In the genomic region with DNA sequence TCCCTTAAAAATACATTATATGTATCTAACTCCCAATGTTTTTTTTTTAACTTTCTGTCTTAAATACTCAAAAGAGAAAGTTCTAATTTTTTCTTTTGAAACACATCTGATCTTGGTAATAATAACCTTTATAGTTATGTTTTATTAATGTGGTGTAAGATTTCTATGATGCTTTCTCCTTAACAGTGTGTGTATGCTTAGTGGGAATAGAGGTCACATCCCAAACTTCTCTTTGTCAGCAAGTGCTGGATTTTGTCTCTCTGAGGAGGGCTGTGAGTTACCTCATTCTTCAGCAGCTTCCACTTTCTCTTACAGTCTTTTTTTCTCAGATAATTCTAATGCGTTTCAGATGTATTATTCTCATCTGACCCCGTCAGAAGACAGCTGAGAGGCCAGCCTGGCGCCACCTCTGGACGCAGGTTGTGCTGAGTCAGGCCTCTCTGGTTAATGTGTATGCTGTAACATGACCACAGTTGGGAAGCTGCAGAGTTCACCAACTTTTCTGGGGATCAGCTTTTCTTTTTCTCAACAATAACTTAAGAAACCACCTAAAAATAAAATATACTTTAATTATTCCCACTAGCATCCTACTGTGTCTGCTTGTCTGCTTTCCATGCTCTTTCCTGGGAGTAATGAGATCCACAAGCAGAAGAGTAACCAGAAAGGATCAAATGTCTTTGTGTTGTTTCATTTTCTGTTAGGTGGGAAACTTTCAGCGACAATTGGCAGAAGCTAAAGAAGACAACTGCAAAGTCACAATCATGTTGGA, we compare ENCODE assay signal across 8 cellular contexts.
DNase-seq lines count a peak whose midpoint lies in the region; ATAC-seq, FAIRE-seq and TF ChIP-seq lines count a peak whose summit lies in the region.

No MANE protein-coding gene starts in this region.

- ATAC-seq in GM18861 (IDR thresholded peaks at IDR 0.05; ENCODE audit: unreplicated experiment) (peak; percentile 84), GM18517 (IDR thresholded peaks at IDR 0.05; ENCODE audit: unreplicated experiment) (no peak)

- TF ChIP-seq EP300 in H1 (IDR thresholded peaks at IDR 0.05; ENCODE audit: borderline replicate concordance in 1 of 2, low read depth in 2 of 2, low read length in 2 of 2): no peak

- H3K4me3 Mint-ChIP-seq in progenitor cell of endocrine pancreas (ENCODE audit: low read depth): peak overlapping the region; percentile 41

- TF ChIP-seq POLR2A in H1 (IDR thresholded peaks at IDR 0.05; ENCODE audit: control extremely low read depth in 1 of 2, low read depth in 2 of 2, low read length in 2 of 2): no peak

- no peak overlapping the region for H3K18ac ChIP-seq in H1 (ENCODE audit: extremely low read depth, low read length)

- H3K79me1 ChIP-seq in H1 (ENCODE audit: low read depth, low read length): no peaks in the 10 kb centered on the region

- no peak overlapping the region for H4K8ac ChIP-seq in H1 (ENCODE audit: extremely low read depth, insufficient read depth, low read length)

- 70% methylated on average over 5 of the region's 5 CpGs; no CpG with 5 or more reads in 1 of the 2 experiments for WGBS in H1 (ENCODE audit: extremely low coverage in 1 of 2, insufficient coverage in 1 of 2, insufficient read length in 1 of 2, insufficient replicate concordance in 2 of 2, low coverage in 1 of 2, low lambda C conversion rate in 2 of 2, missing lambda C conversion rate in 1 of 2), 2 experiments

- no peaks in the 10 kb centered on the region for H3K27me3 Mint-ChIP-seq in progenitor cell of endocrine pancreas

- H2BK12ac ChIP-seq in H1 (ENCODE audit: low read depth, low read length): no peak overlapping the region

- FAIRE-seq in HTR-8/SVneo (lab: Jason Lieb, UNC) (no peak), H1 (lab: Jason Lieb, UNC) (peak; percentile 60)

- no peak overlapping the region for H3K4me3 ChIP-seq in H1 (ENCODE audit: extremely low read depth in 1 of 4, insufficient read depth in 2 of 4, low read depth in 3 of 4, low read length in 4 of 4)

- peak; percentile 21 to 37; a peak in 3 of 4 replicates for TF ChIP-seq RAD21 in H1 (IDR thresholded peaks at IDR 0.05 in 1 of 2, conservative IDR thresholded peaks at IDR 0.05 in 1 of 2; ENCODE audit: low read depth in 2 of 2, low read length in 2 of 2)

- H3K9me3 Mint-ChIP-seq in progenitor cell of endocrine pancreas (ENCODE audit: low read depth): no peaks in the 10 kb centered on the region

- no peak overlapping the region for H3K14ac ChIP-seq in H1 (ENCODE audit: insufficient read length)

- no peak overlapping the region for H3K4ac ChIP-seq in H1 (replicated peaks; ENCODE audit: insufficient read length, low read depth, low read length)

- peaks cover 21% of the 10 kb centered on the region for H3K4me1 Mint-ChIP-seq in progenitor cell of endocrine pancreas (ENCODE audit: low read depth)

- H4K91ac ChIP-seq in H1 (replicated peaks; ENCODE audit: insufficient read length, low read length): no peak overlapping the region

- H3K4me2 ChIP-seq in H1 (ENCODE audit: insufficient read depth in 1 of 2, low read depth in 2 of 2, low read length in 2 of 2): no peak overlapping the region

- no peaks in the 10 kb centered on the region for H3K4me1 ChIP-seq in H1 (replicated peaks in 1 of 4; ENCODE audit: control insufficient read depth in 3 of 4, insufficient read depth in 4 of 4, low read length in 3 of 4)

- no peak overlapping the region for H2AFZ ChIP-seq in H1 (ENCODE audit: low read length)

- no peak overlapping the region for H2BK5ac ChIP-seq in H1 (ENCODE audit: low read depth, low read length)

- H3K27ac Mint-ChIP-seq in progenitor cell of endocrine pancreas: peak overlapping the region; percentile 96

- no peaks in the 10 kb centered on the region for H3K79me2 ChIP-seq in H1 (ENCODE audit: control insufficient read depth in 1 of 2, insufficient read depth in 2 of 2, low read length in 2 of 2)

- peak; percentile 8 for DNase-seq in HTR-8/SVneo (ENCODE audit: insufficient read length, low spot score)
- DNase-seq in H1 (ENCODE audit: low read depth in 1 of 2, low spot score in 2 of 2): peak in 1 of 2 experiments; percentile 45
- DNase-seq in progenitor cell of endocrine pancreas (ENCODE audit: low spot score, unreplicated experiment): peak; percentile 13
- no peak for DNase-seq in NCI-H1092 treated with DMSO at 0.1 percent for 48 hours (lab: John Stamatoyannopoulos, UW)
- DNase-seq in globus pallidus (ENCODE audit: low spot score): no peak
- no peak for DNase-seq in NCI-H1417 (lab: John Stamatoyannopoulos, UW)

- H3K27ac ChIP-seq in H1 (ENCODE audit: low read depth, low read length): no peak overlapping the region

- peak; percentile 23 to 51 (median 35); a peak in 3 of 4 replicates for TF ChIP-seq CTCF in H1 (IDR thresholded peaks at IDR 0.05; ENCODE audit: control extremely low read depth in 1 of 3, insufficient read depth in 1 of 3, low read depth in 1 of 3, low read length in 3 of 3)
- TF ChIP-seq CTCF in progenitor cell of endocrine pancreas (IDR thresholded peaks at IDR 0.05; ENCODE audit: unreplicated experiment): peak; percentile 43

- no peaks in the 10 kb centered on the region for H3K27me3 ChIP-seq in H1 (replicated peaks in 1 of 4; ENCODE audit: control insufficient read depth in 3 of 4, extremely low read depth in 1 of 4, insufficient read depth in 3 of 4, low read length in 3 of 4)

- H2BK120ac ChIP-seq in H1 (replicated peaks; ENCODE audit: low read depth, low read length): no peak overlapping the region

- no peak overlapping the region for H3K56ac ChIP-seq in H1 (replicated peaks; ENCODE audit: insufficient read length, low read depth, low read length)

- no peak overlapping the region for H4K5ac ChIP-seq in H1 (ENCODE audit: insufficient read length, low read depth, low read length)

- no peak overlapping the region for H2AK5ac ChIP-seq in H1 (ENCODE audit: low read depth, low read length)

- H3K9me3 ChIP-seq in H1 (ENCODE audit: insufficient read depth in 2 of 2, low read depth in 1 of 2, low read length in 1 of 2): no peaks in the 10 kb centered on the region

- H3K9ac ChIP-seq in H1 (replicated peaks in 1 of 4; ENCODE audit: extremely low read depth in 1 of 4, low read depth in 3 of 4, low read length in 3 of 4): peak overlapping the region in 1 of 4 experiments; percentile 44; a peak in 1 of 7 replicates

- POLR2A ChIA-PET in H1 (lab: Charles Lee; ENCODE audit: partially characterized antibody): interaction anchor here (0.6 kb wide), 1 partner anchor 51 kb away, joined by 3 read pairs; no protein-coding TSS in a partner anchor

- no peak overlapping the region for H2BK20ac ChIP-seq in H1 (ENCODE audit: low read length)

- peaks cover 5 to 38% (median 24%) of the 10 kb centered on the region in 4 experiments for H3K36me3 ChIP-seq in H1 (ENCODE audit: control insufficient read depth in 2 of 4, insufficient read depth in 4 of 4, low read length in 3 of 4)

- H2BK15ac ChIP-seq in H1 (ENCODE audit: low read length): no peak overlapping the region

- H3K23ac ChIP-seq in H1 (ENCODE audit: insufficient read length): no peak overlapping the region

- peaks cover 9% of the 10 kb centered on the region for H3K36me3 Mint-ChIP-seq in progenitor cell of endocrine pancreas (ENCODE audit: insufficient read depth)

- no peaks in the 10 kb centered on the region for H3K23me2 ChIP-seq in H1 (ENCODE audit: low read depth, low read length)

- CTCF ChIA-PET in H1 (lab: Charles Lee; ENCODE audit: partially characterized antibody): interaction anchor here (0.6 to 2.9 kb wide), 7 partner anchors 8 to 777 kb away, joined by 3 to 12 read pairs (median 4); no protein-coding TSS in a partner anchor

- H4K20me1 ChIP-seq in H1 (replicated peaks in 1 of 2; ENCODE audit: control insufficient read depth in 1 of 2, insufficient read depth in 2 of 2, low read length in 2 of 2): no peaks in the 10 kb centered on the region

TF ChIP-seq in H1, 55 proteins besides CTCF, POLR2A, EP300 and RAD21:
- TF ChIP-seq CREB1 (IDR thresholded peaks at IDR 0.05): no peak
- no peak for TF ChIP-seq SP2 (IDR thresholded peaks at IDR 0.05; ENCODE audit: low read length)
- TF ChIP-seq MAFK (IDR thresholded peaks at IDR 0.05; ENCODE audit: low read depth, low read length): peak; percentile 93
- TF ChIP-seq BACH1 (IDR thresholded peaks at IDR 0.05; ENCODE audit: low read length): peak; percentile 94
TF ChIP-seq in H1: peak in this region for 2.

Comparison
In these comparisons a context has a peak if more than half of its experiments do, and no peak if none do; other contexts are left out.
1. DNase-seq: peak in HTR-8/SVneo (single experiment) and progenitor cell of endocrine pancreas (single experiment); none in NCI-H1092 treated with DMSO at 0.1 percent for 48 hours (single experiment), globus pallidus (single experiment) and NCI-H1417 (0 of 3).